In the genomic region with DNA sequence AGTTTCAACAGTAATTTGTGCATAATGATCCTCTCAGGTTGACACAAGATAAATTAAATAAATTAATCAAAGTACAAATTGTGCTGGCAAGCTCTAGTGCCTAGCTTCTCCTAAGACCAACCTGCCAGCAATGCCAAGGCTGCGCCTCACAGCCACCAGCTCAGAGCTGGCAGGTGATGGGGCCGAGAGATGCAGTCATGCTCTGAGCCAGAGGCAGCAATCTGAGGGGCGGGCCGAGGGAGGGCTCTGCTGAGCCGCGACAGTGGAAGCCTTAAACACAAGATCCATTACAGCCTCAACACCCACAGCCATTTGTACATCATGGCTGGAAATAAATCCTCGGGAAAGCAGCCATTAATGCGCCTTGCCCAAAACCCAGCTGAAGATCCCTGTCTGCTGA, we compare ENCODE assay signal across 15 cellular contexts. TPM values are rescaled to one million over a fixed set of nuclear protein-coding genes. Genes with fewer than 3 reads are reported as not detected.
DNase-seq lines count a peak whose midpoint lies in the region; ATAC-seq and TF ChIP-seq lines count a peak whose summit lies in the region.
"Had no signal": no experiment of that assay in that cellular context is flagged by ENCODE, and none has a peak within 500 bp of the region (broad histone marks: within the 10 kb centered on the region; RNA-seq: fewer than 3 reads in every experiment).

No MANE protein-coding gene starts in this region.

- intact Hi-C loops in Right ventricle myocardium inferior (cut with DNase I) = no loop called here
- intact Hi-C loops in psoas muscle (cut with DNase I) = no loop called here
- intact Hi-C loops in left lung (cut with DNase I) = no loop called here

- WGBS in psoas muscle, 3 donors = 79 to 90% (median 86%) methylated on average over 8 of the region's 8 CpGs

- H3K9me3 ChIP-seq in right atrium auricular region = no peaks in the 10 kb centered on the region
- no peaks in the 10 kb centered on the region for H3K9me3 ChIP-seq in psoas muscle
- H3K9me3 ChIP-seq in left lung = peaks cover 0 to 8% of the 10 kb centered on the region in 2 donors
- H3K9me3 ChIP-seq: Peyer's patch had no signal

- no peak for TF ChIP-seq CTCF in right atrium auricular region (IDR thresholded peaks at IDR 0.05)
- TF ChIP-seq CTCF in psoas muscle (IDR thresholded peaks at IDR 0.05) = no peak
- TF ChIP-seq CTCF in left lung (IDR thresholded peaks at IDR 0.05) = no peak

- H3K36me3 ChIP-seq in right atrium auricular region (no peaks in the 10 kb centered on the region), psoas muscle (ENCODE audit: insufficient read depth in 1 of 2, low read depth in 1 of 2) (no peaks in the 10 kb centered on the region), left lung (peaks cover 0 to 22% of the 10 kb centered on the region in 2 donors)

- H3K4me1 ChIP-seq in right atrium auricular region = peaks cover 0 to 19% of the 10 kb centered on the region in 2 donors
- peaks cover 6% of the 10 kb centered on the region for H3K4me1 ChIP-seq in psoas muscle
- H3K4me1 ChIP-seq in left lung = peaks cover 0 to 4% of the 10 kb centered on the region in 2 donors
- H3K4me1 ChIP-seq: Peyer's patch had no signal

- peak; percentile 71 for ATAC-seq in Right ventricle myocardium inferior
- ATAC-seq in psoas muscle = peak in 3 of 4 donors; percentile 64 to 72 (median 68)
- ATAC-seq in left lung = no peak

- no peak overlapping the region for H3K27ac ChIP-seq in right atrium auricular region
- H3K27ac ChIP-seq in psoas muscle = no peak overlapping the region
- no peak overlapping the region for H3K27ac ChIP-seq in left lung
- H3K27ac ChIP-seq: Peyer's patch had no signal

- no peak overlapping the region for H3K4me3 ChIP-seq in right atrium auricular region
- no peak overlapping the region for H3K4me3 ChIP-seq in psoas muscle
- no peak overlapping the region for H3K4me3 ChIP-seq in left lung
- H3K4me3 ChIP-seq: Peyer's patch had no signal

- H3K27me3 ChIP-seq in right atrium auricular region (no peaks in the 10 kb centered on the region), psoas muscle (ENCODE audit: insufficient read depth in 3 of 3, low read length in 2 of 3) (no peaks in the 10 kb centered on the region), left lung (no peaks in the 10 kb centered on the region)
- H3K27me3 ChIP-seq: Peyer's patch had no signal

- DNase-seq in Right ventricle myocardium inferior (ENCODE audit: missing footprints) (no peak), right atrium auricular region (ENCODE audit: low spot score) (no peak), NCI-H1436 treated with DMSO at 0.1 percent for 48 hours (lab: John Stamatoyannopoulos, UW) (peak; percentile 39), cerebellar cortex (ENCODE audit: low spot score) (peak; percentile 59), psoas muscle (no peak), globus pallidus (ENCODE audit: low spot score) (no peak), left lung (no peak)
- DNase-seq: CD4-positive, CD25-positive, alpha-beta regulatory T cell; H7; Karpas-422; NCI-H2029 treated with DMSO at 0.1 percent for 48 hours; NCI-H226; NCI-H510A treated with DMSO at 0.1 percent for 48 hours; NCI-H774; Peyer's patch had no signal

RNA-seq across cellular contexts. Expression of a gene that starts 20.3 kb away (rescaled TPM):
- total RNA-seq in Right ventricle myocardium inferior (15.1 TPM), right atrium auricular region (10 to 100 TPM; 12.5 to 15.3 TPM), psoas muscle (10 to 100 TPM; 10.7 to 21.2 (median 14.1) TPM), left lung (10 to 100 TPM; 12.5 to 18.1 TPM)
- polyA plus RNA-seq in psoas muscle = 10 to 100 TPM; 13.4 to 24.4 (median 17.1) TPM

Comparison
In these comparisons a context has a peak if more than half of its experiments do, and no peak if none do; other contexts are left out.
1. DNase-seq: peak in NCI-H1436 treated with DMSO at 0.1 percent for 48 hours (single experiment) and cerebellar cortex (single experiment); none in Right ventricle myocardium inferior (single experiment), right atrium auricular region (single experiment), psoas muscle (0 of 2), globus pallidus (single experiment) and left lung (0 of 2).